In the genomic region with DNA sequence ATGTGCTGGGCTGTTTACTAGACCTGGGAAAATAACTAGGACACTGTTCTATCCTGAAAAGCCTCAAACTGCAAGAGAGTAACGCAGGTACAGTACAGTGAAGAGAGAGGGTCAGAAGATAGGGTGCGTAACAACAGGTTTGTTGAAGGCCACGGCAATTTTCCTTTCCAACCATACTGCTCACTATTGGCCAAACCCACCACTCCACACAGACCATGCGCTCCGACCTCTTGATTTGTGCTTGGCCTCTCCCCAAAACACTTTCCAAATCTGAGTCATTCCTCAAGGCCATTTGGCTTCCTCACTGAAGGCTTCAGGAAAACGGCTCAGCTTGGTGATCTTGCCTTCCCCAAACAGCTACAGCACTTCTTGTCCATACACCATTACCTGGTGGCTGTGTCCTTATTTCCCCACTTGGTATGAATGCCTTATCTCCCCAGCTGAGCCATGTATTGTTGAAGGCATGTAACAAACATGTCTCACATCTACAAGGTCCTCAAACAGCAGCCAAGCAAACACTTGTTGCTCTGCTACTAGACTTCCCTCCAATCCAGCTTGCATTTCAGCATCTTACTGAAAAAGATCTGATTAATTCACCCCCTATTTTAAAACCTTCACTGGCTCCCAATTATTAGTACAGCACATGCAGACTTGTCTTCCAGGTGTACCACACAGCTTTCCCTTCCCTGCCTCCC, we compare ENCODE assay signal across 13 cellular contexts. TPM values are rescaled to one million over a fixed set of nuclear protein-coding genes. Genes with fewer than 3 reads are reported as not detected.
A peak's percentile ranks its signal among the peaks of the same experiment; 100 is the strongest.
DNase-seq lines count a peak whose midpoint lies in the region; ATAC-seq and TF ChIP-seq lines count a peak whose summit lies in the region.
"Had no signal": no experiment of that assay in that cellular context is flagged by ENCODE, and none has a peak within 500 bp of the region (broad histone marks: within the 10 kb centered on the region; RNA-seq: fewer than 3 reads in every experiment).

No MANE protein-coding gene starts in this region.

- intact Hi-C loops in left cardiac atrium (cut with DNase I) (no loop called here), thyroid gland (cut with DNase I) (no loop called here)

- TF ChIP-seq CTCF in astrocyte of the cerebellum (IDR thresholded peaks at IDR 0.05; ENCODE audit: low read depth, low read length, missing control alignments) (no peak), thyroid gland (IDR thresholded peaks at IDR 0.05) (no peak), brain microvascular endothelial cell (IDR thresholded peaks at IDR 0.05; ENCODE audit: low read depth, low read length, missing control alignments) (no peak)

- TF ChIP-seq POLR2A in thyroid gland (IDR thresholded peaks at IDR 0.05): no peak

- no peak for ATAC-seq in activated CD8-positive, alpha-beta memory T cell treated with anti-CD3 and anti-CD28 coated beads, Interleukin-2, amount 10 ng/mL, durations not matched to agents 7 days and 5 days
- ATAC-seq in left cardiac atrium (peak; percentile 83 to 92), HG02588 (IDR thresholded peaks at IDR 0.05; ENCODE audit: unreplicated experiment) (no peak)

- no peak overlapping the region for H3K4me3 Mint-ChIP-seq in activated CD8-positive, alpha-beta memory T cell treated with anti-CD3 and anti-CD28 coated beads, Interleukin-2, amount 10 ng/mL, durations not matched to agents 7 days and 5 days
- H3K4me3 Mint-ChIP-seq: activated naive CD4-positive, alpha-beta T cell treated with anti-CD3 and anti-CD28 coated beads, Interleukin-2, amount 10 ng/mL, durations not matched to agents 7 days and 5 days; nephron progenitor cell had no signal

- H3K9me3 Mint-ChIP-seq in activated CD8-positive, alpha-beta memory T cell treated with anti-CD3 and anti-CD28 coated beads, Interleukin-2, amount 10 ng/mL, durations not matched to agents 7 days and 5 days (ENCODE audit: low read depth): no peaks in the 10 kb centered on the region
- H3K9me3 Mint-ChIP-seq: activated naive CD4-positive, alpha-beta T cell treated with anti-CD3 and anti-CD28 coated beads, Interleukin-2, amount 10 ng/mL, durations not matched to agents 7 days and 5 days had no signal

- WGBS in thyroid gland, 2 donors: 36 to 53% methylated on average over 6 of the region's 6 CpGs

- no peaks in the 10 kb centered on the region for H3K9me3 ChIP-seq in thyroid gland

- no peaks in the 10 kb centered on the region for H3K27me3 Mint-ChIP-seq in activated CD8-positive, alpha-beta memory T cell treated with anti-CD3 and anti-CD28 coated beads, Interleukin-2, amount 10 ng/mL, durations not matched to agents 7 days and 5 days
- H3K27me3 Mint-ChIP-seq: activated naive CD4-positive, alpha-beta T cell treated with anti-CD3 and anti-CD28 coated beads, Interleukin-2, amount 10 ng/mL, durations not matched to agents 7 days and 5 days had no signal

- in situ Hi-C loops in astrocyte of the cerebellum (cut with HindIII; ENCODE audit: low sequenced_read_pairs) (no loop called here), brain microvascular endothelial cell (cut with HindIII; ENCODE audit: low pct_ligation_motif_present, low sequenced_read_pairs) (no loop called here)

- H3K27ac ChIP-seq in thyroid gland (no peak overlapping the region), brain microvascular endothelial cell (no peak overlapping the region)

- no peak overlapping the region for H3K27ac Mint-ChIP-seq in activated CD8-positive, alpha-beta memory T cell treated with anti-CD3 and anti-CD28 coated beads, Interleukin-2, amount 10 ng/mL, durations not matched to agents 7 days and 5 days
- H3K27ac Mint-ChIP-seq: activated naive CD4-positive, alpha-beta T cell treated with anti-CD3 and anti-CD28 coated beads, Interleukin-2, amount 10 ng/mL, durations not matched to agents 7 days and 5 days had no signal

- H3K4me1 ChIP-seq in thyroid gland: peaks cover 21 to 36% of the 10 kb centered on the region in 2 donors

- H3K27me3 ChIP-seq in thyroid gland (no peaks in the 10 kb centered on the region), brain microvascular endothelial cell (replicated peaks) (no peaks in the 10 kb centered on the region)

- DNase-seq in activated CD8-positive, alpha-beta memory T cell treated with anti-CD3 and anti-CD28 coated beads for 24 hours: peak; percentile 13
- DNase-seq in activated CD8-positive, alpha-beta memory T cell treated with anti-CD3 and anti-CD28 coated beads, Interleukin-2, amount 10 ng/mL, durations not matched to agents 7 days and 5 days: no peak
- peak; percentile 71 for DNase-seq in astrocyte of the cerebellum (ENCODE audit: low read depth)
- no peak for DNase-seq in left cardiac atrium
- DNase-seq in thyroid gland: peak; percentile 53 to 57
- DNase-seq in brain microvascular endothelial cell: no peak
- DNase-seq in NCI-H146 treated with DMSO at 0.1 percent for 48 hours (lab: John Stamatoyannopoulos, UW; ENCODE audit: unreplicated experiment): no peak
- DNase-seq: activated naive CD4-positive, alpha-beta T cell treated with anti-CD3 and anti-CD28 coated beads, Interleukin-2, amount 10 ng/mL, durations not matched to agents 7 days and 5 days; cortex of kidney; NCI-H2171 treated with DMSO at 0.1 percent for 48 hours; nephron progenitor cell; small intestine had no signal

- H3K4me3 ChIP-seq in astrocyte of the cerebellum (ENCODE audit: low read depth, low read length): no peak overlapping the region
- H3K4me3 ChIP-seq in thyroid gland (replicated peaks in 1 of 3): no peak overlapping the region
- H3K4me3 ChIP-seq in brain microvascular endothelial cell (ENCODE audit: low read depth, low read length): no peak overlapping the region

- H3K4me1 Mint-ChIP-seq in activated CD8-positive, alpha-beta memory T cell treated with anti-CD3 and anti-CD28 coated beads, Interleukin-2, amount 10 ng/mL, durations not matched to agents 7 days and 5 days: peaks cover 16% of the 10 kb centered on the region

- CTCF ChIA-PET in activated CD8-positive, alpha-beta memory T cell treated with anti-CD3 and anti-CD28 coated beads, Interleukin-2, amount 10 ng/mL, durations not matched to agents 7 days and 5 days (lab: Charles Lee): no interaction called here

- no peaks in the 10 kb centered on the region for H3K36me3 ChIP-seq in thyroid gland
- H3K36me3 ChIP-seq in brain microvascular endothelial cell (replicated peaks): no peaks in the 10 kb centered on the region

- peaks cover 3% of the 10 kb centered on the region for H3K36me3 Mint-ChIP-seq in activated CD8-positive, alpha-beta memory T cell treated with anti-CD3 and anti-CD28 coated beads, Interleukin-2, amount 10 ng/mL, durations not matched to agents 7 days and 5 days
- H3K36me3 Mint-ChIP-seq: activated naive CD4-positive, alpha-beta T cell treated with anti-CD3 and anti-CD28 coated beads, Interleukin-2, amount 10 ng/mL, durations not matched to agents 7 days and 5 days had no signal

RNA-seq across cellular contexts. Expression of a gene that starts 40.9 kb away (rescaled TPM):
- 10 to 100 TPM; 73.1 to 82.5 TPM for total RNA-seq in activated CD8-positive, alpha-beta memory T cell treated with anti-CD3 and anti-CD28 coated beads, Interleukin-2, amount 10 ng/mL, durations not matched to agents 7 days and 5 days
- total RNA-seq in left cardiac atrium (10 to 100 TPM; 13.9 to 18.2 TPM), thyroid gland (10 to 100 TPM; 47.6 to 82.4 (median 68.7) TPM)

Comparison
In these comparisons a context has a peak if more than half of its experiments do, and no peak if none do; other contexts are left out.
1. DNase-seq: peak in activated CD8-positive, alpha-beta memory T cell treated with anti-CD3 and anti-CD28 coated beads for 24 hours (single experiment), astrocyte of the cerebellum (single experiment) and thyroid gland (2 of 2); none in activated CD8-positive, alpha-beta memory T cell treated with anti-CD3 and anti-CD28 coated beads, Interleukin-2, amount 10 ng/mL, durations not matched to agents 7 days and 5 days (single experiment), left cardiac atrium (single experiment), brain microvascular endothelial cell (single experiment) and NCI-H146 treated with DMSO at 0.1 percent for 48 hours (single experiment).
2. ATAC-seq: peak in left cardiac atrium (2 of 2); none in activated CD8-positive, alpha-beta memory T cell treated with anti-CD3 and anti-CD28 coated beads, Interleukin-2, amount 10 ng/mL, durations not matched to agents 7 days and 5 days (single experiment) and HG02588 (single experiment).